In the genomic region with DNA sequence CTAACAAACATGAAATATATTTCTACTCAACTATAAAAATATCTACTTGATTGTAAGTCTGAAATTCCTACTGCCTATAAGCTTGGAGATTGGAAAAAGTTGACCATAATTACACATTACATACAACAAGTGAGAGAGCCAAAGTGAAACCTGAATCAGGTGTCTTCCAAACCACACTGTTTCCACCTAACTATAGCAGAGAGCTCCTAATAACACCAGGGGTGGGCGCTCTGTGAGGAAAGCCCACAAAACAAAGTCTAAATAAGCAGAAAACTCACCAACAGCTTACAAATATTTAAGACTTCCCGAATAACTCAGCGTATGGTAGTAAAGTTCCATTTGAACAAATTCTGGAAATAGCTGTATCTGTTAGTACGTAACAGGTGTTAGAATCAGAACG, we compare ENCODE assay signal across 27 cellular contexts.
"Had no signal": no experiment of that assay in that cellular context is flagged by ENCODE, and none has a peak within 500 bp of the region (broad histone marks: within the 10 kb centered on the region; RNA-seq: fewer than 3 reads in every experiment).

No MANE protein-coding gene starts in this region.

- H3K27me3 ChIP-seq: Peyer's patch, SJCRH30 had no signal

- H3K27ac Mint-ChIP-seq: IgD-negative memory B cell, T-helper 17 cell had no signal

- H3K4me2 ChIP-seq: KMS-11 had no signal

- H3K9ac ChIP-seq: KMS-11 had no signal

- H3K27me3 Mint-ChIP-seq: IgD-negative memory B cell, T-helper 17 cell had no signal

- H3K36me3 ChIP-seq: Peyer's patch, SJCRH30 had no signal

- H3K27ac ChIP-seq: HL-60, KMS-11, Peyer's patch, SJCRH30 had no signal

- H3K36me3 Mint-ChIP-seq: IgD-negative memory B cell had no signal

- ATAC-seq: K562, PC-3, Right ventricle myocardium inferior, SK-N-SH treated with all-trans-retinoic acid at 6 μM for 48 hours, T-helper 17 cell had no signal

- H3K9me3 ChIP-seq: Peyer's patch, SJCRH30 had no signal

- H3K4me3 Mint-ChIP-seq: IgD-negative memory B cell, T-helper 17 cell had no signal

- H3K4me3 ChIP-seq: K562, Peyer's patch, SJCRH30 had no signal

- H3K4me1 ChIP-seq: Peyer's patch, SJCRH30 had no signal

- DNase-seq: Kasumi-1; NCI-H1092; NCI-H1105 treated with DMSO at 0.1 percent for 48 hours; NCI-H1436; NCI-H187; NCI-H2029; NCI-H2081 treated with DMSO at 0.1 percent for 48 hours; NCI-H2171; NCI-H226; NCI-H446; NCI-H510A; NCI-H524 treated with DMSO at 0.1 percent for 48 hours; NCI-H69; NCI-H774; NK-92 treated with Interleukin-12 subunit alpha and Interleukin-12 subunit beta, amount 100 ng/mL, for 24 hours; PC-3; Peyer's patch; SHP77 treated with DMSO at 0.1 percent for 48 hours; SJCRH30; T-helper 1 cell; T-helper 17 cell had no signal
